20 cellular contexts compared by ENCODE assay signal in the genomic region with DNA sequence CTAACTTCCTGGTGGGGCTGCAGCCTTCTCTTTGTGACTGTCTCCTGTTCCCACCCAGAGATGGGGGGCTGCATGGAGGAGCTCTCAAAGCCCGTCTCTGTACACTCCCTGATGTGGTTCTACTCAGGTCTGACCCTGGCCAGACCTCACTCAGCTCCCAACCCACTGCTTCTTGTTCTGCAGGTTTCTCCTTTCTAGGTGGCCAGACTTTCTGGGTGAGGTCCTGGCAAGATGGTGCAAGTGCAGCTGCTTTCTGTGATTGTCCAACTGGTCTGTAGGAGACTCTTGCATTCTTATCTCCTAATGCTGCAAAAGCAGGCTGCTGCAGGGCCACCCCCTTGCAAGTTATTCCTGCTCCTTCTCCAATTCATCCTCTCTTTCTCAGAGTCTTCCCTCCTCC.
DNase-seq lines count a peak whose midpoint lies in the region; TF ChIP-seq lines count a peak whose summit lies in the region.
"Had no signal": no experiment of that assay in that cellular context is flagged by ENCODE, and none has a peak within 500 bp of the region (broad histone marks: within the 10 kb centered on the region; RNA-seq: fewer than 3 reads in every experiment).

No MANE protein-coding gene starts in this region.

- H3K4me1 ChIP-seq in neural progenitor cell = peaks cover 7% of the 10 kb centered on the region

- H3K4me3 ChIP-seq in neural progenitor cell = no peak overlapping the region
- H3K4me3 ChIP-seq: K562, Peyer's patch had no signal

- BruUV-seq in Calu3 (replicated peaks; lab: Mats Ljungman, UMichigan) = no TSS peak

- H3K36me3 ChIP-seq in neural progenitor cell = no peaks in the 10 kb centered on the region
- H3K36me3 ChIP-seq: Peyer's patch had no signal

- H3K27ac Mint-ChIP-seq in CD14-positive monocyte (peak overlapping the region; percentile 22 to 82 (median 69)), Calu3 (ENCODE audit: unreplicated experiment) (peak overlapping the region; percentile 43), neural progenitor cell (no peak overlapping the region)
- H3K27ac Mint-ChIP-seq: CD4-positive, alpha-beta T cell had no signal

- H3K79me2 ChIP-seq in neural progenitor cell (ENCODE audit: low read depth) = no peaks in the 10 kb centered on the region

- H3K9me3 Mint-ChIP-seq in CD14-positive monocyte (peaks cover 0 to 9% (median 3%) of the 10 kb centered on the region in 7 donors), Calu3 (ENCODE audit: low read depth, unreplicated experiment) (no peaks in the 10 kb centered on the region), neural progenitor cell (no peaks in the 10 kb centered on the region)
- H3K9me3 Mint-ChIP-seq: CD4-positive, alpha-beta T cell had no signal

- H3K4me2 ChIP-seq in neural progenitor cell = no peak overlapping the region
- H3K4me2 ChIP-seq: SK-N-SH had no signal

- CTCF ChIA-PET in Calu3 (lab: Charles Lee) = interaction anchor here (1.1 to 2.3 kb wide), 3 partner anchors 10 to 304 kb away, joined by 3 to 9 read pairs (median 3); a partner anchor contains a TSS

- no peaks in the 10 kb centered on the region for H3F3A ChIP-seq in neural progenitor cell (ENCODE audit: low read depth)

- intact Hi-C loops in CD14-positive monocyte (cut with micrococcal nuclease) = no loop called here
- intact Hi-C loops in Calu3 (cut with micrococcal nuclease; ENCODE audit: unreplicated experiment) = no loop called here

- DNase-seq in CD14-positive monocyte (ENCODE audit: low spot score) = no peak
- peak; percentile 28 for DNase-seq in Calu3
- peak; percentile 11 for DNase-seq in RPMI8226
- DNase-seq in neural progenitor cell (ENCODE audit: low spot score) = no peak
- DNase-seq in stimulated activated CD4-positive, alpha-beta T cell treated with anti-CD3 and anti-CD28 coated beads, Interleukin-4, amount 100 ng/mL, for 24 hours = no peak
- DNase-seq in NK-92 treated with Interleukin-12 subunit alpha and Interleukin-12 subunit beta, amount 100 ng/mL, for 24 hours (lab: John Stamatoyannopoulos, UW) = no peak
- DNase-seq in stimulated activated CD4-positive, alpha-beta T cell treated with anti-CD3 and anti-CD28 coated beads, Interleukin-2, amount 100 ng/mL, for 48 hours = no peak
- DNase-seq: ACHN; AML-193; CD4-positive, alpha-beta T cell; DMS79; GOT3; NCI-H1436 treated with DMSO at 0.1 percent for 48 hours; NCI-H2029 treated with DMSO at 0.1 percent for 48 hours; NCI-H510A; NCI-H82; Peyer's patch; SHP77; SK-N-SH had no signal

- no peak overlapping the region for H3K9ac ChIP-seq in neural progenitor cell
- H3K9ac ChIP-seq: SK-N-SH had no signal

- H3K4me1 Mint-ChIP-seq in CD14-positive monocyte = peaks cover 75% of the 10 kb centered on the region
- peaks cover 27% of the 10 kb centered on the region for H3K4me1 Mint-ChIP-seq in Calu3 (ENCODE audit: low read depth, unreplicated experiment)
- H3K4me1 Mint-ChIP-seq in neural progenitor cell = no peaks in the 10 kb centered on the region

- no peak overlapping the region for H3K27ac ChIP-seq in neural progenitor cell
- H3K27ac ChIP-seq: Peyer's patch had no signal

- no peak overlapping the region for H3K4me3 Mint-ChIP-seq in CD14-positive monocyte
- no peak overlapping the region for H3K4me3 Mint-ChIP-seq in Calu3 (ENCODE audit: low read depth, unreplicated experiment)
- H3K4me3 Mint-ChIP-seq in neural progenitor cell = no peak overlapping the region
- H3K4me3 Mint-ChIP-seq: CD4-positive, alpha-beta T cell had no signal

- TF ChIP-seq CTCF in CD14-positive monocyte (IDR thresholded peaks at IDR 0.05) = no peak
- no peak for TF ChIP-seq CTCF in Calu3 (IDR thresholded peaks at IDR 0.05; ENCODE audit: unreplicated experiment)
- TF ChIP-seq CTCF in neural progenitor cell (IDR thresholded peaks at IDR 0.05) = no peak

- H3K36me3 Mint-ChIP-seq in CD14-positive monocyte = peaks cover 7 to 8% of the 10 kb centered on the region in 2 donors
- H3K36me3 Mint-ChIP-seq in Calu3 (ENCODE audit: insufficient read depth, unreplicated experiment) = no peaks in the 10 kb centered on the region
- H3K36me3 Mint-ChIP-seq in neural progenitor cell = no peaks in the 10 kb centered on the region

- H3K9me3 ChIP-seq in neural progenitor cell (ENCODE audit: low read depth) = no peaks in the 10 kb centered on the region
- H3K9me3 ChIP-seq: Peyer's patch, SK-N-SH had no signal

- H3K27me3 Mint-ChIP-seq in CD14-positive monocyte (ENCODE audit: low read depth in 3 of 3) = peaks cover 0 to 2% (median 0%) of the 10 kb centered on the region in 3 donors
- no peaks in the 10 kb centered on the region for H3K27me3 Mint-ChIP-seq in Calu3 (ENCODE audit: unreplicated experiment)
- H3K27me3 Mint-ChIP-seq in neural progenitor cell (ENCODE audit: insufficient read depth, low read depth) = peaks cover 5% of the 10 kb centered on the region

- no peaks in the 10 kb centered on the region for H4K20me1 ChIP-seq in neural progenitor cell (ENCODE audit: low read depth)

- H3K27me3 ChIP-seq in neural progenitor cell = no peaks in the 10 kb centered on the region
- H3K27me3 ChIP-seq: Peyer's patch had no signal

- peak overlapping the region; percentile 66 for H2AFZ ChIP-seq in neural progenitor cell (replicated peaks)

Comparison
In these comparisons a context has a peak if more than half of its experiments do, and no peak if none do; other contexts are left out.
1. DNase-seq: peak in Calu3 (single experiment) and RPMI8226 (single experiment); none in CD14-positive monocyte (single experiment), neural progenitor cell (single experiment), stimulated activated CD4-positive, alpha-beta T cell treated with anti-CD3 and anti-CD28 coated beads, Interleukin-4, amount 100 ng/mL, for 24 hours (single experiment), NK-92 treated with Interleukin-12 subunit alpha and Interleukin-12 subunit beta, amount 100 ng/mL, for 24 hours (single experiment) and stimulated activated CD4-positive, alpha-beta T cell treated with anti-CD3 and anti-CD28 coated beads, Interleukin-2, amount 100 ng/mL, for 48 hours (0 of 2).